Comparison of ENCODE assay signal across 1 cellular context in genomic region chr6:23175391-23175790, GRCh38.
TF ChIP-seq lines count a peak whose summit lies in the region.

No MANE protein-coding gene starts in this region.

TF ChIP-seq in SK-N-SH, 30 proteins besides CTCF, POLR2A, EP300 and RAD21 (continued from another document):
- TF ChIP-seq USF2 (IDR thresholded peaks at IDR 0.05; ENCODE audit: borderline replicate concordance, low read depth, low read length), result no peak
- TF ChIP-seq NRF1 (IDR thresholded peaks at IDR 0.05; ENCODE audit: low read depth, low read length), result no peak
